In the genomic region with DNA sequence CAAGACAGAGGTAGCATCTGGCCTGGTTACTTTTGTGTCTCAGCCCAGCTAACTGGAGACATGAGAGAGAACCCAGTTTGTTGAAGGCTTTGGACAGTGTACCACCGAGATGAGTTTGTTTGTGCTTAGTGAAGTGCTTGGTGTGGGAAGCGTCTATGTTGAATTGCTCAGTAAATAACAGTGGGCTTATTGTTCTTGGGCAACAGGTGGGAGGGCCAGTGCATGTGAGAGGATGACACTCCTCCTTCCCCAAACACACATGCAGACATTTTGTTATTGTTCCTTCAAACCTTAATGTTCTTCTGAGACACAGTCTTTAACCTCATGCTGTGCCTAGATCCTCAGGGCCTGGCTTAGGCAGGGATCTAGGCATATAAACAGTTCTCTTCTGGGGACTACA, we compare ENCODE assay signal across 8 cellular contexts. TPM values are rescaled to one million over a fixed set of nuclear protein-coding genes. Genes with fewer than 3 reads are reported as not detected.
DNase-seq lines count a peak whose midpoint lies in the region; ATAC-seq and TF ChIP-seq lines count a peak whose summit lies in the region.

No MANE protein-coding gene starts in this region.

- H3K4me3 ChIP-seq in CD4-positive, CD25-positive, alpha-beta regulatory T cell (ENCODE audit: low read depth, low read length): peak overlapping the region; percentile 35
- H3K4me3 ChIP-seq in osteoblast (ENCODE audit: insufficient read depth, low read length): no peak overlapping the region
- no peak overlapping the region for H3K4me3 ChIP-seq in BE2C (ENCODE audit: low read depth, low read length)

- H3K4me1 Mint-ChIP-seq in CD4-positive, CD25-positive, alpha-beta regulatory T cell: peaks cover 34 to 75% (median 47%) of the 10 kb centered on the region in 4 donors
- H3K4me1 Mint-ChIP-seq in central memory CD8-positive, alpha-beta T cell: peaks cover 54% of the 10 kb centered on the region
- H3K4me1 Mint-ChIP-seq in glutamatergic neuron (ENCODE audit: low read depth, unreplicated experiment): peaks cover 4% of the 10 kb centered on the region

- H3K27ac Mint-ChIP-seq in CD4-positive, CD25-positive, alpha-beta regulatory T cell: peak overlapping the region; percentile 70 to 92 (median 86)
- peak overlapping the region; percentile 65 for H3K27ac Mint-ChIP-seq in central memory CD8-positive, alpha-beta T cell (ENCODE audit: low read depth)
- H3K27ac Mint-ChIP-seq in glutamatergic neuron (ENCODE audit: unreplicated experiment): no peak overlapping the region

- no peak overlapping the region for H3K4me2 ChIP-seq in osteoblast (ENCODE audit: insufficient read depth, low read length)

- no peaks in the 10 kb centered on the region for H3K9me3 ChIP-seq in CD4-positive, CD25-positive, alpha-beta regulatory T cell (ENCODE audit: control insufficient read depth in 2 of 2, low read length in 2 of 2)
- no peaks in the 10 kb centered on the region for H3K9me3 ChIP-seq in osteoblast (ENCODE audit: low read depth, low read length)
- no peaks in the 10 kb centered on the region for H3K9me3 ChIP-seq in BE2C

- no peak for DNase-seq in CD4-positive, CD25-positive, alpha-beta regulatory T cell
- DNase-seq in LHCN-M2 (ENCODE audit: low read depth) (peak; percentile 30), osteoblast (ENCODE audit: insufficient read length, low spot score, missing footprints) (no peak), T-helper 9 cell (no peak), GM19238 (ENCODE audit: insufficient read length, low spot score) (no peak), glutamatergic neuron (no peak), BE2C (no peak)
- DNase-seq in central memory CD8-positive, alpha-beta T cell (ENCODE audit: low spot score in 2 of 2): no peak

- no peak overlapping the region for H2AFZ ChIP-seq in osteoblast (ENCODE audit: low read length)

- H3K79me2 ChIP-seq in osteoblast (ENCODE audit: insufficient read depth, low read length): peaks cover 69% of the 10 kb centered on the region

- peak in 1 of 2 donors; percentile 17 for ATAC-seq in CD4-positive, CD25-positive, alpha-beta regulatory T cell (ENCODE audit: low read depth in 2 of 2)
- no peak for ATAC-seq in central memory CD8-positive, alpha-beta T cell (replicated peaks; ENCODE audit: extremely low read depth, poor library complexity, severe bottlenecking)

- TF ChIP-seq CTCF in osteoblast (IDR thresholded peaks at IDR 0.05; ENCODE audit: extremely low read depth, low read depth, low read length) (no peak), glutamatergic neuron (IDR thresholded peaks at IDR 0.05; ENCODE audit: partially characterized antibody, unreplicated experiment) (no peak), BE2C (IDR thresholded peaks at IDR 0.05; ENCODE audit: low read depth, low read length) (no peak)

- H3K27me3 Mint-ChIP-seq in CD4-positive, CD25-positive, alpha-beta regulatory T cell: no peaks in the 10 kb centered on the region
- no peaks in the 10 kb centered on the region for H3K27me3 Mint-ChIP-seq in central memory CD8-positive, alpha-beta T cell
- H3K27me3 Mint-ChIP-seq in glutamatergic neuron (ENCODE audit: unreplicated experiment): no peaks in the 10 kb centered on the region

- H3K27me3 ChIP-seq in CD4-positive, CD25-positive, alpha-beta regulatory T cell (ENCODE audit: control insufficient read depth, insufficient read depth, low read length): no peaks in the 10 kb centered on the region
- H3K27me3 ChIP-seq in osteoblast (ENCODE audit: insufficient read depth, low read length) (no peaks in the 10 kb centered on the region), BE2C (no peaks in the 10 kb centered on the region)

- H3K27ac ChIP-seq in CD4-positive, CD25-positive, alpha-beta regulatory T cell (ENCODE audit: insufficient read depth, low read length, poor library complexity, severe bottlenecking): peak overlapping the region; percentile 64
- H3K27ac ChIP-seq in osteoblast (ENCODE audit: low read depth, low read length): peak overlapping the region; percentile 26

- H4K20me1 ChIP-seq in osteoblast (ENCODE audit: insufficient read depth, low read length): peaks cover 34% of the 10 kb centered on the region

- peaks cover 3% of the 10 kb centered on the region for H3K36me3 ChIP-seq in CD4-positive, CD25-positive, alpha-beta regulatory T cell (ENCODE audit: control insufficient read depth, insufficient read depth, low read length)
- H3K36me3 ChIP-seq in osteoblast (ENCODE audit: insufficient read depth, low read length) (peaks cover 5% of the 10 kb centered on the region), BE2C (no peaks in the 10 kb centered on the region)

- peaks cover 21% of the 10 kb centered on the region for H3K36me3 Mint-ChIP-seq in CD4-positive, CD25-positive, alpha-beta regulatory T cell
- H3K36me3 Mint-ChIP-seq in central memory CD8-positive, alpha-beta T cell (ENCODE audit: insufficient read depth): peaks cover 15% of the 10 kb centered on the region
- no peaks in the 10 kb centered on the region for H3K36me3 Mint-ChIP-seq in glutamatergic neuron (ENCODE audit: unreplicated experiment)

- peaks cover 66% of the 10 kb centered on the region for H3K4me1 ChIP-seq in CD4-positive, CD25-positive, alpha-beta regulatory T cell (ENCODE audit: control insufficient read depth, insufficient read depth, low read length, poor library complexity, severe bottlenecking)
- H3K4me1 ChIP-seq in osteoblast (ENCODE audit: insufficient read depth, low read length) (peaks cover 28% of the 10 kb centered on the region), BE2C (no peaks in the 10 kb centered on the region)

- H3K9me3 Mint-ChIP-seq in CD4-positive, CD25-positive, alpha-beta regulatory T cell: peaks cover 0 to 4% (median 0%) of the 10 kb centered on the region in 7 donors
- no peaks in the 10 kb centered on the region for H3K9me3 Mint-ChIP-seq in central memory CD8-positive, alpha-beta T cell
- peaks cover 2% of the 10 kb centered on the region for H3K9me3 Mint-ChIP-seq in glutamatergic neuron (ENCODE audit: unreplicated experiment)

- peak overlapping the region in 3 of 4 donors; percentile 15 to 69 (median 55) for H3K4me3 Mint-ChIP-seq in CD4-positive, CD25-positive, alpha-beta regulatory T cell
- H3K4me3 Mint-ChIP-seq in central memory CD8-positive, alpha-beta T cell: peak overlapping the region; percentile 65
- H3K4me3 Mint-ChIP-seq in glutamatergic neuron (ENCODE audit: unreplicated experiment): no peak overlapping the region

RNA-seq across cellular contexts. Expression of gene MSN, which starts 39.7 kb away (rescaled TPM):
- total RNA-seq in CD4-positive, CD25-positive, alpha-beta regulatory T cell: 339 TPM
- polyA plus RNA-seq in CD4-positive, CD25-positive, alpha-beta regulatory T cell: 100 to 1,000 TPM; 382 to 527 (median 469) TPM
- total RNA-seq in LHCN-M2 (2014; rRNA removed) (326 and 341 TPM in 2 replicates), osteoblast (236 and 249 TPM in 2 replicates), glutamatergic neuron (ENCODE audit: unreplicated experiment) (72.3 TPM)
- polyA plus RNA-seq in LHCN-M2 (2012): 453 TPM
- 48.0 TPM for polyA plus RNA-seq in BE2C (2012; ENCODE audit: insufficient read depth, insufficient read length, low read depth)
